Comparison of ENCODE assay signal across 27 cellular contexts in the genomic region with DNA sequence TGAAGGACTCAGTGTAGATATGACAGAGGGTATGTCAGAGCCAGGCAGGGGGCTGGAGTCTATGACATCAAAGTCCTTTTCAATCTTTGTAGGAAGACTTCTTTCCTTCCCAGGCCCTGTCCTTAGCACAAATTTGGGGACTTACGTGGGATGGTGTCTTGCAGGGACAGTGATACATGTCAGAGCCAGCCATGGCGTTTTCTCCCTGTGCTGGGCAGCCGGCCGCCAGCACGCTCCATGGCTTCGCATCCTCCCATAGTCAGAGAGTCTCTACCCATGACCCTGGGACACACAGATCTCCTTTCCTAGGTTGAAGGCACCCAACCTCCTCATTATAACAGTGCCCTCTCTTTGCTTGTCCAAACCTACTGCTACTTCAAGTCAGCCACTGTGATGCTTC.
"Had no signal": no experiment of that assay in that cellular context is flagged by ENCODE, and none has a peak within 500 bp of the region (broad histone marks: within the 10 kb centered on the region; RNA-seq: fewer than 3 reads in every experiment).

No MANE protein-coding gene starts in this region.

- ATAC-seq: effector memory CD8-positive, alpha-beta T cell; esophagus mucosa; gastrocnemius medialis; heart right ventricle; left colon; mucosa of descending colon had no signal

- H3K36me3 ChIP-seq: colonic mucosa, esophagus squamous epithelium, gastrocnemius medialis, heart right ventricle, left ventricle myocardium inferior had no signal

- DNase-seq: colonic mucosa; cortex of kidney; effector CD8-positive, alpha-beta T cell; effector memory CD8-positive, alpha-beta T cell; endodermal cell; erythroblast; esophagus squamous epithelium; foreskin fibroblast; foreskin melanocyte; gastrocnemius medialis; glutamatergic neuron; head of caudate nucleus; heart right ventricle; hippocampal formation; kidney glomerular epithelial cell; left colon; left ventricle myocardium inferior; mesenchymal stem cell; mucosa of descending colon; naive B cell had no signal

- H3K9me3 Mint-ChIP-seq: dendritic cell treated with granulocyte-macrophage colony-stimulating factor and Interleukin-4, amounts not matched to agents 40 ng/mL and 50 ng/mL, for 4 days; endodermal cell; mesothelial cell of epicardium had no signal

- H3K27me3 ChIP-seq: colonic mucosa, gastrocnemius medialis had no signal

- FAIRE-seq: endometrium, islet of Langerhans, keratinocyte had no signal

- H3K27ac ChIP-seq: colonic mucosa, epithelial cell of prostate, esophagus squamous epithelium, gastrocnemius medialis, heart right ventricle, left ventricle myocardium inferior had no signal

- H3K27ac Mint-ChIP-seq: dendritic cell treated with granulocyte-macrophage colony-stimulating factor and Interleukin-4, amounts not matched to agents 40 ng/mL and 50 ng/mL, for 4 days; effector memory CD8-positive, alpha-beta T cell; endodermal cell; mesothelial cell of epicardium; naive B cell had no signal

- H3K4me1 Mint-ChIP-seq: naive B cell had no signal

- H3K27me3 Mint-ChIP-seq: effector memory CD8-positive, alpha-beta T cell had no signal

- H3K4me3 ChIP-seq: colonic mucosa, esophagus squamous epithelium, gastrocnemius medialis, heart right ventricle, left ventricle myocardium inferior, mucosa of descending colon had no signal

- H3K9me3 ChIP-seq: colonic mucosa, esophagus squamous epithelium, gastrocnemius medialis, heart right ventricle, left ventricle myocardium inferior, mucosa of descending colon had no signal

- H3K4me1 ChIP-seq: colonic mucosa, esophagus squamous epithelium, gastrocnemius medialis had no signal

- H3K36me3 Mint-ChIP-seq: mesothelial cell of epicardium, naive B cell had no signal

- H3K4me3 Mint-ChIP-seq: dendritic cell treated with granulocyte-macrophage colony-stimulating factor and Interleukin-4, amounts not matched to agents 40 ng/mL and 50 ng/mL, for 4 days; effector memory CD8-positive, alpha-beta T cell; endodermal cell; mesothelial cell of epicardium; naive B cell had no signal
